Comparison of ENCODE assay signal across 9 cellular contexts in the genomic region with DNA sequence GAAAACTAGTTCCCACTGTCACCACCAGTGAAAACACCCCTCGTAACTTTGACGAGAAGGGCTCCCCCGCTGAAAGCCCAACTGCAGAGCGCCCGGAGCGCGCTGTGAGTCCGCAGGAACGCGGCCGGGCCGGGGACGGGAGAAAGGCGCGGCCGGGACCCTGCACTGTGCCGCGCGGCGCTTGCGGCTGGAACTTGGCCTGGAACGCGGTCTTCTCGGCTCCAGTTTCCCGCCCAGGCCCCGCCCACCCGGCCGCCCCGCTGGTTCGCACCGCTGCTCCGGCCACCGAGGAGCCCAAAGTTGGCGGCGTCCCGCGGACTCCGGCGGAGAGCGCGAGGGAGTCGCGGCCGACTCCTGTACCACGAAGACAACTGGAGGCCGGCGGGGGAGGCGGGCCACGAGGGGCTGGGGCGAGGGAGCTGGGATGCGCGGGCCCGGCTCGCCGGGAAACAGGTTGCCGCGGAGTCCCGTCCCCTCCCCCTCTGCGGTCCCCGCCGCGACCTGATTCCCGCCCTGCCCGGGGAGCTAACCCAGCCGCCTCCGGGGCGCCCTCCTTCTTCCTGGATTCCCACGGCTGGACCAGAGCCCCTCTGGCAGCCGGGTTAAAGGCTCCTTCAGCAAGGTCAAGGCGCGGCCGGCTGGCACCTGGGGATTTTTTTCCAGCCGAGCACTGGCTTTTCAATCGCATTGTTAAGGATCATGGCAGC. TPM values are rescaled to one million over a fixed set of nuclear protein-coding genes. Genes with fewer than 3 reads are reported as not detected.
DNase-seq lines count a peak whose midpoint lies in the region; ATAC-seq, FAIRE-seq and TF ChIP-seq lines count a peak whose summit lies in the region.
"Had no signal": no experiment of that assay in that cellular context is flagged by ENCODE, and none has a peak within 500 bp of the region (broad histone marks: within the 10 kb centered on the region; RNA-seq: fewer than 3 reads in every experiment).

No MANE protein-coding gene starts in this region.

- H3K27ac ChIP-seq in body of pancreas (no peak overlapping the region), keratinocyte (ENCODE audit: control insufficient read depth, insufficient read depth, low read length) (peak overlapping the region; percentile 89), stomach smooth muscle (ENCODE audit: low read length) (no peak overlapping the region)

- dilution Hi-C loops in keratinocyte (cut with MboI; ENCODE audit: extremely low pct_ligation_motif_present, low sequenced_read_pairs): no loop called here

- no peak for FAIRE-seq in keratinocyte (lab: Jason Lieb, UNC)
- FAIRE-seq: K562 had no signal

- H2AFZ ChIP-seq in keratinocyte (ENCODE audit: control insufficient read depth, low read length): peak overlapping the region; percentile 47

- intact Hi-C loops in body of pancreas (cut with DNase I): no loop called here

- peaks cover 68% of the 10 kb centered on the region for H3K27me3 ChIP-seq in MG63
- peaks cover 0 to 48% of the 10 kb centered on the region in 2 donors for H3K27me3 ChIP-seq in body of pancreas
- H3K27me3 ChIP-seq in keratinocyte (ENCODE audit: control insufficient read depth, extremely low read depth, insufficient read depth, low read length): no peaks in the 10 kb centered on the region
- H3K27me3 ChIP-seq in stomach smooth muscle (ENCODE audit: control insufficient read depth in 1 of 2, insufficient read depth in 2 of 2, low read length in 2 of 2): peaks cover 53 to 84% of the 10 kb centered on the region in 2 donors

- H4K20me1 ChIP-seq in keratinocyte (ENCODE audit: control insufficient read depth, extremely low read depth, insufficient read depth, low read length): no peaks in the 10 kb centered on the region

- no peaks in the 10 kb centered on the region for H3K9me3 ChIP-seq in MG63
- no peaks in the 10 kb centered on the region for H3K9me3 ChIP-seq in body of pancreas
- H3K9me3 ChIP-seq in keratinocyte (ENCODE audit: control insufficient read depth, low read depth, low read length): no peaks in the 10 kb centered on the region
- H3K9me3 ChIP-seq in stomach smooth muscle (ENCODE audit: control insufficient read depth in 2 of 2, low read length in 2 of 2): no peaks in the 10 kb centered on the region

- no peaks in the 10 kb centered on the region for H3K36me3 ChIP-seq in MG63
- no peaks in the 10 kb centered on the region for H3K36me3 ChIP-seq in body of pancreas (replicated peaks in 1 of 2; ENCODE audit: insufficient read depth in 1 of 2, low read depth in 2 of 2)
- H3K36me3 ChIP-seq in keratinocyte (ENCODE audit: control insufficient read depth in 2 of 2, extremely low read depth in 1 of 2, insufficient read depth in 2 of 2, low read length in 2 of 2): peaks cover 0 to 9% of the 10 kb centered on the region in 2 experiments
- H3K36me3 ChIP-seq in stomach smooth muscle (ENCODE audit: control insufficient read depth in 2 of 2, insufficient read depth in 2 of 2, low read length in 2 of 2): no peaks in the 10 kb centered on the region

- no peak for TF ChIP-seq POLR2A in body of pancreas (IDR thresholded peaks at IDR 0.05)

- no peaks in the 10 kb centered on the region for H3K9me1 ChIP-seq in keratinocyte (ENCODE audit: control insufficient read depth, extremely low read depth, insufficient read depth, low read length)

- peak overlapping the region; percentile 94 for H3K9ac ChIP-seq in keratinocyte (ENCODE audit: control insufficient read depth, extremely low read depth, insufficient read depth, low read length)
- no peak overlapping the region for H3K9ac ChIP-seq in stomach smooth muscle (ENCODE audit: low read length in 2 of 2)

- peaks cover 69% of the 10 kb centered on the region for H3K79me2 ChIP-seq in keratinocyte (ENCODE audit: control insufficient read depth, insufficient read depth, low read length)

- WGBS in body of pancreas, 2 donors: 0% methylated on average over 16 to 64 of the region's 74 CpGs

- DNase-seq in D341Med (ENCODE audit: low spot score): peak; percentile 44
- peak; percentile 38 for DNase-seq in MG63
- peak; percentile 43 to 71 (median 51) for DNase-seq in body of pancreas
- no peak for DNase-seq in keratinocyte (ENCODE audit: low read depth, low spot score)
- DNase-seq in activated naive CD4-positive, alpha-beta T cell treated with Interleukin-2 at 50 U/mL for 16 hours: no peak

- H3K4me2 ChIP-seq in keratinocyte (ENCODE audit: control insufficient read depth, extremely low read depth, insufficient read depth, low read depth, low read length): peak overlapping the region; percentile 100

- ATAC-seq in body of pancreas: peak; percentile 59
- no peak for ATAC-seq in GM19351 (IDR thresholded peaks at IDR 0.05; ENCODE audit: unreplicated experiment)
- no peak for ATAC-seq in GM21381 (IDR thresholded peaks at IDR 0.05; ENCODE audit: unreplicated experiment)
- ATAC-seq: K562 had no signal

- TF ChIP-seq CTCF in body of pancreas (IDR thresholded peaks at IDR 0.05) (no peak), keratinocyte (optimal IDR thresholded peaks at IDR 0.05 in 1 of 3, IDR thresholded peaks at IDR 0.05 in 1 of 3, conservative IDR thresholded peaks at IDR 0.05 in 1 of 3; ENCODE audit: extremely low read depth in 1 of 3, insufficient read depth in 2 of 3, low read length in 3 of 3) (no peak)

- H3K4me3 ChIP-seq in MG63 (peak overlapping the region; percentile 22), body of pancreas (peak overlapping the region in 1 of 2 donors; percentile 5), keratinocyte (ENCODE audit: control insufficient read depth in 2 of 3, extremely low read depth in 1 of 3, insufficient read depth in 2 of 3, low read depth in 1 of 3, low read length in 3 of 3) (peak overlapping the region; percentile 69 to 81 (median 80)), stomach smooth muscle (ENCODE audit: low read length in 2 of 2) (peak overlapping the region; percentile 47 to 73)
- H3K4me3 ChIP-seq: K562 had no signal

- H3K4me1 ChIP-seq in body of pancreas (peaks cover 48% of the 10 kb centered on the region), keratinocyte (ENCODE audit: control insufficient read depth, extremely low read depth, insufficient read depth, low read length) (peaks cover 39% of the 10 kb centered on the region), stomach smooth muscle (ENCODE audit: control insufficient read depth, insufficient read depth, low read length) (peaks cover 46% of the 10 kb centered on the region)

RNA-seq across cellular contexts. Expression of a gene that starts 3.4 kb away (rescaled TPM):
- total RNA-seq in MG63 (2014; rRNA removed; shearing (Covaris generic); ENCODE audit: low replicate concordance): not detected in 2 replicates
- total RNA-seq in body of pancreas: 1 to 10 TPM in 1 of 2 donors, under 1 TPM in 1; 0.78 to 6.6 TPM
- polyA plus RNA-seq in keratinocyte: 3.5 to 11.3 TPM (median 5.4 TPM) in 3 replicates
- polyA plus RNA-seq in keratinocyte (2011; ENCODE audit: low read depth): 5.2 TPM
- 1.9 and 3.5 TPM in 2 replicates for polyA plus RNA-seq in keratinocyte (2011; cell fraction: cytosol; rRNA removed)
- polyA plus RNA-seq in keratinocyte (2011; cell fraction: nucleus; rRNA removed): 25.7 and 30.6 TPM in 2 replicates
- polyA plus RNA-seq in keratinocyte (2012; ENCODE audit: low replicate concordance): 3.7 and 13.5 TPM in 2 replicates
- polyA minus RNA-seq in keratinocyte: 20.5 to 79.6 TPM (median 25.8 TPM) in 3 replicates
- 15.0 TPM for polyA minus RNA-seq in keratinocyte (2011; cell fraction: cytosol; rRNA and poly(A)+ RNA removed)
- 104 and 127 TPM in 2 replicates for polyA minus RNA-seq in keratinocyte (2011; cell fraction: nucleus; rRNA and poly(A)+ RNA removed)
- polyA plus RNA-seq: K562 had no signal

Comparison
In these comparisons a context has a peak if more than half of its experiments do, and no peak if none do; other contexts are left out.
1. DNase-seq: peak in D341Med (single experiment), MG63 (single experiment) and body of pancreas (4 of 4); none in keratinocyte (single experiment) and activated naive CD4-positive, alpha-beta T cell treated with Interleukin-2 at 50 U/mL for 16 hours (single experiment).